13 cellular contexts compared by ENCODE assay signal in the genomic region with DNA sequence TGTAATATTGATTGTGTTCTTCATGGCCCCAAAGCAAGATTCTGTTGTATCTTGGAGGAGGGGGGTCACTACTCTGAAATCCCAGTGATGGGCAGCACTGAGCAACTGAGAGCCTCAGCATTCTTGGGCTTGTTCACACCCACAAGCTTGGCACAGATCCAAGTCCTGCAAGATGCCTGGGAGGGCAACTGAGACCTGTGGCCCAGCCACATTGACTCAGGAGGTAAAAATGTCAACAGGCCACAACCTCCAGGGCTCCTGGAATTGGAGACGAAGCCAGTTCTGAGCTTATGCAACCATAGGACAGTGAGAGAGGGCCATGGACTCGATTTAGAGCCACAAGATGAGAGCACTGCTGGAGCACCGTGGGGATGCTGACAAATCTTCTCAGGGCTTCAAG. TPM values are rescaled to one million over a fixed set of nuclear protein-coding genes. Genes with fewer than 3 reads are reported as not detected.
DNase-seq lines count a peak whose midpoint lies in the region; ATAC-seq, FAIRE-seq and TF ChIP-seq lines count a peak whose summit lies in the region.
"Had no signal": no experiment of that assay in that cellular context is flagged by ENCODE, and none has a peak within 500 bp of the region (broad histone marks: within the 10 kb centered on the region; RNA-seq: fewer than 3 reads in every experiment).

No MANE protein-coding gene starts in this region.

- DNase-seq in AG04449 (ENCODE audit: low read depth, low spot score), result peak; percentile 19
- DNase-seq in HFFc6, result peak; percentile 56
- DNase-seq in astrocyte (ENCODE audit: low read depth), result peak; percentile 81
- DNase-seq in iris pigment epithelial cell (ENCODE audit: low read depth), result peak; percentile 86
- DNase-seq in activated CD4-positive, alpha-beta T cell treated with anti-CD3 and anti-CD28 coated beads for 36 hours, result no peak
- DNase-seq in anterior cingulate cortex (lab: John Stamatoyannopoulos, UW), result no peak
- DNase-seq in frontal cortex (ENCODE audit: low spot score in 2 of 2), result no peak
- DNase-seq in natural killer cell treated with Interleukin-12 subunit alpha and Interleukin-12 subunit beta and Interleukin-15 and Interleukin-18, amount 100 ng/mL, for 72 hours (ENCODE audit: low spot score), result no peak
- DNase-seq: effector memory CD4-positive, alpha-beta T cell; H9; left cardiac atrium; psoas muscle had no signal

- no peak overlapping the region for H3K9ac ChIP-seq in astrocyte (ENCODE audit: low read length)

- peaks cover 6% of the 10 kb centered on the region; the same call in 1 of the 2 replicates for H3K9me3 Mint-ChIP-seq in HFFc6
- peaks cover 10% of the 10 kb centered on the region for H3K9me3 Mint-ChIP-seq in astrocyte (ENCODE audit: unreplicated experiment)
- peaks cover 9% of the 10 kb centered on the region for H3K9me3 Mint-ChIP-seq in activated CD4-positive, alpha-beta T cell treated with anti-CD3 and anti-CD28 coated beads for 36 hours (ENCODE audit: low read depth)
- peaks cover 3% of the 10 kb centered on the region for H3K9me3 Mint-ChIP-seq in natural killer cell treated with Interleukin-12 subunit alpha and Interleukin-12 subunit beta and Interleukin-15 and Interleukin-18, amount 100 ng/mL, for 72 hours

- FAIRE-seq in astrocyte (lab: Jason Lieb, UNC) (peak; percentile 89), frontal cortex (lab: Jason Lieb, UNC) (no peak)

- H3K36me3 Mint-ChIP-seq in HFFc6 (ENCODE audit: low read depth) (peaks cover 40% of the 10 kb centered on the region), astrocyte (ENCODE audit: low read depth, unreplicated experiment) (peaks cover 22% of the 10 kb centered on the region)
- H3K36me3 Mint-ChIP-seq in activated CD4-positive, alpha-beta T cell treated with anti-CD3 and anti-CD28 coated beads for 36 hours (ENCODE audit: low read depth), result no peaks in the 10 kb centered on the region
- peaks cover 6% of the 10 kb centered on the region for H3K36me3 Mint-ChIP-seq in natural killer cell treated with Interleukin-12 subunit alpha and Interleukin-12 subunit beta and Interleukin-15 and Interleukin-18, amount 100 ng/mL, for 72 hours

- no peak for ATAC-seq in activated CD4-positive, alpha-beta T cell treated with anti-CD3 and anti-CD28 coated beads for 36 hours
- ATAC-seq in natural killer cell treated with Interleukin-12 subunit alpha and Interleukin-12 subunit beta and Interleukin-15 and Interleukin-18, amount 100 ng/mL, for 72 hours, result no peak
- ATAC-seq: left cardiac atrium, psoas muscle had no signal

- H3K27ac Mint-ChIP-seq in HFFc6 (no peak overlapping the region), astrocyte (ENCODE audit: unreplicated experiment) (peak overlapping the region; percentile 55)
- no peak overlapping the region for H3K27ac Mint-ChIP-seq in activated CD4-positive, alpha-beta T cell treated with anti-CD3 and anti-CD28 coated beads for 36 hours
- H3K27ac Mint-ChIP-seq in natural killer cell treated with Interleukin-12 subunit alpha and Interleukin-12 subunit beta and Interleukin-15 and Interleukin-18, amount 100 ng/mL, for 72 hours, result no peak overlapping the region
- H3K27ac Mint-ChIP-seq: activated T-helper 1 cell treated with anti-CD3 and anti-CD28 coated beads, Interleukin-12 subunit alpha, Interleukin-12 subunit beta, Interleukin-2, Interleukin-4 antibody, amounts not matched to agents 30 ng/mL and 10 ng/mL and 1 ng/mL, durations not matched to agents 14 hours and 24 hours and 36 hours; H9 had no signal

- H3K4me3 ChIP-seq in AG04449 (ENCODE audit: low read depth, low read length) (no peak overlapping the region), astrocyte (ENCODE audit: insufficient read depth, low read depth, low read length) (no peak overlapping the region)
- H3K4me3 ChIP-seq: psoas muscle had no signal

- H3K4me3 Mint-ChIP-seq in HFFc6 (no peak overlapping the region), astrocyte (ENCODE audit: unreplicated experiment) (peak overlapping the region; percentile 52)
- no peak overlapping the region for H3K4me3 Mint-ChIP-seq in activated CD4-positive, alpha-beta T cell treated with anti-CD3 and anti-CD28 coated beads for 36 hours
- H3K4me3 Mint-ChIP-seq in natural killer cell treated with Interleukin-12 subunit alpha and Interleukin-12 subunit beta and Interleukin-15 and Interleukin-18, amount 100 ng/mL, for 72 hours, result no peak overlapping the region
- H3K4me3 Mint-ChIP-seq: activated T-helper 1 cell treated with anti-CD3 and anti-CD28 coated beads, Interleukin-12 subunit alpha, Interleukin-12 subunit beta, Interleukin-2, Interleukin-4 antibody, amounts not matched to agents 30 ng/mL and 10 ng/mL and 1 ng/mL, durations not matched to agents 14 hours and 24 hours and 36 hours; H9 had no signal

- H3K27me3 Mint-ChIP-seq in HFFc6 (ENCODE audit: insufficient read depth), result peaks cover 2% of the 10 kb centered on the region
- H3K27me3 Mint-ChIP-seq in astrocyte (ENCODE audit: low read depth, unreplicated experiment), result no peaks in the 10 kb centered on the region
- H3K27me3 Mint-ChIP-seq in activated CD4-positive, alpha-beta T cell treated with anti-CD3 and anti-CD28 coated beads for 36 hours, result peaks cover 23% of the 10 kb centered on the region
- H3K27me3 Mint-ChIP-seq in natural killer cell treated with Interleukin-12 subunit alpha and Interleukin-12 subunit beta and Interleukin-15 and Interleukin-18, amount 100 ng/mL, for 72 hours, result peaks cover 23 to 27% of the 10 kb centered on the region in 2 donors

- intact Hi-C loops in activated CD4-positive, alpha-beta T cell treated with anti-CD3 and anti-CD28 coated beads for 36 hours (cut with DNase I, micrococcal nuclease), result no loop called here

- H3K4me1 Mint-ChIP-seq in HFFc6 (ENCODE audit: low read depth), result peaks cover 36% of the 10 kb centered on the region
- peaks cover 19% of the 10 kb centered on the region for H3K4me1 Mint-ChIP-seq in astrocyte (ENCODE audit: low read depth, unreplicated experiment)
- peaks cover 3% of the 10 kb centered on the region for H3K4me1 Mint-ChIP-seq in activated CD4-positive, alpha-beta T cell treated with anti-CD3 and anti-CD28 coated beads for 36 hours
- H3K4me1 Mint-ChIP-seq in natural killer cell treated with Interleukin-12 subunit alpha and Interleukin-12 subunit beta and Interleukin-15 and Interleukin-18, amount 100 ng/mL, for 72 hours (ENCODE audit: low read depth in 2 of 2), result peaks cover 0 to 6% of the 10 kb centered on the region in 2 donors

- peaks cover 9% of the 10 kb centered on the region for H4K20me1 ChIP-seq in astrocyte (ENCODE audit: insufficient read depth, low read length)

- CTCF ChIA-PET in AG04449 (lab: Yijun Ruan, JAX), result no interaction called here
- CTCF ChIA-PET in activated CD4-positive, alpha-beta T cell treated with anti-CD3 and anti-CD28 coated beads for 36 hours (lab: Charles Lee), result no interaction called here

- peaks cover 18% of the 10 kb centered on the region for H3K4me1 ChIP-seq in astrocyte (ENCODE audit: insufficient read depth, low read length)
- H3K4me1 ChIP-seq: psoas muscle had no signal

- H3K27me3 ChIP-seq in astrocyte (ENCODE audit: insufficient read depth, low read length), result no peaks in the 10 kb centered on the region

- POLR2A ChIA-PET in AG04449 (lab: Yijun Ruan, JAX), result no interaction called here
- POLR2A ChIA-PET in activated CD4-positive, alpha-beta T cell treated with anti-CD3 and anti-CD28 coated beads for 36 hours (lab: Charles Lee), result no interaction called here

- peak overlapping the region; percentile 42 for H3K4me2 ChIP-seq in astrocyte (ENCODE audit: low read length)

- peak; percentile 37 for TF ChIP-seq CTCF in AG04449 (IDR thresholded peaks at IDR 0.05; ENCODE audit: insufficient read depth, low read length, missing control alignments)
- TF ChIP-seq CTCF in HFFc6 (IDR thresholded peaks at IDR 0.05), result peak; percentile 24
- TF ChIP-seq CTCF in astrocyte (IDR thresholded peaks at IDR 0.05; ENCODE audit: insufficient read depth, low read depth, low read length), result peak; percentile 31

- no peaks in the 10 kb centered on the region for H3K36me3 ChIP-seq in astrocyte (ENCODE audit: insufficient read depth, low read length)

- H3K27ac ChIP-seq in astrocyte (ENCODE audit: low read depth, low read length), result no peak overlapping the region
- H3K27ac ChIP-seq: psoas muscle had no signal

- peaks cover 3% of the 10 kb centered on the region for H3K9me3 ChIP-seq in astrocyte (ENCODE audit: insufficient read depth, low read depth, low read length)

- peaks cover 18% of the 10 kb centered on the region for H3K79me2 ChIP-seq in astrocyte (ENCODE audit: insufficient read depth, low read length)

- no peak overlapping the region for H2AFZ ChIP-seq in astrocyte (ENCODE audit: low read depth, low read length)

RNA-seq across cellular contexts. Expression of a gene that starts 3.1 kb away (rescaled TPM):
- total RNA-seq in HFFc6 (2021; fragmentation: NEBNext Ultra II Directional; extraction: Animal tissue kit (Norgen Biotek cat#: 25700)), result 10 to 100 TPM; 50.6 to 59.9 (median 54.7) TPM
- total RNA-seq in astrocyte (42.5 and 45.0 TPM in 2 replicates), frontal cortex (14.3 TPM)
- under 1 TPM; 0.75 to 0.81 TPM for total RNA-seq in activated CD4-positive, alpha-beta T cell treated with anti-CD3 and anti-CD28 coated beads for 36 hours
- total RNA-seq in natural killer cell treated with Interleukin-12 subunit alpha and Interleukin-12 subunit beta and Interleukin-15 and Interleukin-18, amount 100 ng/mL, for 72 hours, result 1 to 10 TPM in 1 of 2 donors, under 1 TPM in 1; 0.28 to 1.3 TPM

Comparison
In these comparisons a context has a peak if more than half of its experiments do, and no peak if none do; other contexts are left out.
1. DNase-seq: peak in AG04449 (single experiment), HFFc6 (single experiment), astrocyte (single experiment) and iris pigment epithelial cell (single experiment); none in activated CD4-positive, alpha-beta T cell treated with anti-CD3 and anti-CD28 coated beads for 36 hours (single experiment), anterior cingulate cortex (0 of 58), frontal cortex (0 of 2) and natural killer cell treated with Interleukin-12 subunit alpha and Interleukin-12 subunit beta and Interleukin-15 and Interleukin-18, amount 100 ng/mL, for 72 hours (single experiment).
2. Peak in every context shown above with its lines, with median percentiles within 50 percentile points of each other: CTCF ChIP-seq.